ENCODE assay signal across 2 cellular contexts in genomic region chr6:100462990-100463684, GRCh38.
TF ChIP-seq lines count a peak whose summit lies in the region.

No MANE protein-coding gene starts in this region.

TF ChIP-seq in GM23338, 12 proteins besides CTCF, POLR2A, EP300 and RAD21 (continued from another document):
- TF ChIP-seq ZNF462 (CRISPR knock-in tag; IDR thresholded peaks at IDR 0.05) (no peak), NANOG (IDR thresholded peaks at IDR 0.05; ENCODE audit: borderline replicate concordance) (no peak), CREB1 (CRISPR knock-in tag; IDR thresholded peaks at IDR 0.05; ENCODE audit: low read depth) (no peak), ETS1 (IDR thresholded peaks at IDR 0.05) (no peak)
- TF ChIP-seq, protein P1, sequence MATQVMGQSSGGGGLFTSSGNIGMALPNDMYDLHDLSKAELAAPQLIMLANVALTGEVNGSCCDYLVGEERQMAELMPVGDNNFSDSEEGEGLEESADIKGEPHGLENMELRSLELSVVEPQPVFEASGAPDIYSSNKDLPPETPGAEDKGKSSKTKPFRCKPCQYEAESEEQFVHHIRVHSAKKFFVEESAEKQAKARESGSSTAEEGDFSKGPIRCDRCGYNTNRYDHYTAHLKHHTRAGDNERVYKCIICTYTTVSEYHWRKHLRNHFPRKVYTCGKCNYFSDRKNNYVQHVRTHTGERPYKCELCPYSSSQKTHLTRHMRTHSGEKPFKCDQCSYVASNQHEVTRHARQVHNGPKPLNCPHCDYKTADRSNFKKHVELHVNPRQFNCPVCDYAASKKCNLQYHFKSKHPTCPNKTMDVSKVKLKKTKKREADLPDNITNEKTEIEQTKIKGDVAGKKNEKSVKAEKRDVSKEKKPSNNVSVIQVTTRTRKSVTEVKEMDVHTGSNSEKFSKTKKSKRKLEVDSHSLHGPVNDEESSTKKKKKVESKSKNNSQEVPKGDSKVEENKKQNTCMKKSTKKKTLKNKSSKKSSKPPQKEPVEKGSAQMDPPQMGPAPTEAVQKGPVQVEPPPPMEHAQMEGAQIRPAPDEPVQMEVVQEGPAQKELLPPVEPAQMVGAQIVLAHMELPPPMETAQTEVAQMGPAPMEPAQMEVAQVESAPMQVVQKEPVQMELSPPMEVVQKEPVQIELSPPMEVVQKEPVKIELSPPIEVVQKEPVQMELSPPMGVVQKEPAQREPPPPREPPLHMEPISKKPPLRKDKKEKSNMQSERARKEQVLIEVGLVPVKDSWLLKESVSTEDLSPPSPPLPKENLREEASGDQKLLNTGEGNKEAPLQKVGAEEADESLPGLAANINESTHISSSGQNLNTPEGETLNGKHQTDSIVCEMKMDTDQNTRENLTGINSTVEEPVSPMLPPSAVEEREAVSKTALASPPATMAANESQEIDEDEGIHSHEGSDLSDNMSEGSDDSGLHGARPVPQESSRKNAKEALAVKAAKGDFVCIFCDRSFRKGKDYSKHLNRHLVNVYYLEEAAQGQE (IDR thresholded peaks at IDR 0.05; ENCODE audit: unreplicated experiment): no peak

TF ChIP-seq in neural cell, 6 proteins besides CTCF, POLR2A, EP300 and RAD21 (continued from another document):
- TF ChIP-seq, protein P1 (IDR thresholded peaks at IDR 0.05; ENCODE audit: borderline replicate concordance): no peak
- TF ChIP-seq SMC3 (conservative IDR thresholded peaks at IDR 0.05; ENCODE audit: poor library complexity) (no peak), POLR2AphosphoS5 (IDR thresholded peaks at IDR 0.05) (peak; percentile 38)
